Comparison of ENCODE assay signal across 19 cellular contexts in the genomic region with DNA sequence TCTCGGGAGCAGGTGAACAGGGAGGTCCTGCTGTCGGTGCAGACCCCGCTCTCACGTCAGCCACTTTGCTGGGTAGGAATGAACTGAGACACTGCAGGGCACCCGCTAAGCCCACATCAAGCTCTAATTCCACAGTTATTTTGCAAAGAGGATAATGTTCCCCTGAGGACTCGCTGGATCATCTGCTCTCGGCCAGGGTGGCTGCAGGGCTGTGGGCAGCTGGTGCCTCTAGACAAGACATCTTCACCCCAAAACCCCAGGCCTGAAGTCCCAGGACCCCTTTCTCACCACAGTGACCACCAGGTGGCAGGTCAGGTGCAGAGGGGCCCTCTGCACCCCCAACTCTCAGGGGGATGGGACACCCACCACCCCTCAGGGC.
DNase-seq lines count a peak whose midpoint lies in the region; ATAC-seq, FAIRE-seq and TF ChIP-seq lines count a peak whose summit lies in the region.
"Had no signal": no experiment of that assay in that cellular context is flagged by ENCODE, and none has a peak within 500 bp of the region (broad histone marks: within the 10 kb centered on the region; RNA-seq: fewer than 3 reads in every experiment).

No MANE protein-coding gene starts in this region.

- H2BK20ac ChIP-seq in H9 (ENCODE audit: low read depth, low read length, poor library complexity, severe bottlenecking) (no peak overlapping the region), H1 (ENCODE audit: low read length) (0 out of 2 replicates have a peak overlapping the region, but pooled peaks have one; percentile 86)

- H3K9me3 Mint-ChIP-seq in H9 (no peaks in the 10 kb centered on the region; a peak in 1 of 5 replicates), HFFc6 (peaks cover 13% of the 10 kb centered on the region)
- H3K9me3 Mint-ChIP-seq: CD8-positive, alpha-beta T cell had no signal

- H4K8ac ChIP-seq in H9 (replicated peaks; ENCODE audit: insufficient read length, low read depth, low read length) (no peak overlapping the region), H1 (ENCODE audit: extremely low read depth, insufficient read depth, low read length) (no peak overlapping the region)

- ATAC-seq in GM18873 (IDR thresholded peaks at IDR 0.05; ENCODE audit: low FRiP score, unreplicated experiment): no peak
- ATAC-seq: CD8-positive, alpha-beta T cell had no signal

- H3K79me2 ChIP-seq in H9 (ENCODE audit: insufficient read depth, low read length): no peaks in the 10 kb centered on the region
- no peaks in the 10 kb centered on the region for H3K79me2 ChIP-seq in H1 (ENCODE audit: control insufficient read depth in 1 of 2, insufficient read depth in 2 of 2, low read length in 2 of 2)
- H3K79me2 ChIP-seq in osteoblast (ENCODE audit: insufficient read depth, low read length): no peaks in the 10 kb centered on the region

- H2BK5ac ChIP-seq in H9 (ENCODE audit: insufficient read length, low read length): no peak overlapping the region
- H2BK5ac ChIP-seq in H1 (ENCODE audit: low read depth, low read length): no peak overlapping the region

- H4K91ac ChIP-seq in H9 (ENCODE audit: insufficient read length, low read depth, low read length) (no peak overlapping the region), H1 (replicated peaks; ENCODE audit: insufficient read length, low read length) (no peak overlapping the region)

- no peak for FAIRE-seq in H1 (lab: Jason Lieb, UNC)
- FAIRE-seq: GM19239, H54, HepG2 had no signal

- peaks cover 29 to 43% of the 10 kb centered on the region in 2 experiments for H3K4me1 Mint-ChIP-seq in H9
- H3K4me1 Mint-ChIP-seq in HFFc6 (ENCODE audit: low read depth): no peaks in the 10 kb centered on the region

- H2BK12ac ChIP-seq in H9 (ENCODE audit: insufficient read length, low read depth, low read length): no peak overlapping the region
- H2BK12ac ChIP-seq in H1 (ENCODE audit: low read depth, low read length): peak overlapping the region; percentile 75; the same call in 1 of the 2 replicates

- CTCF ChIA-PET in H1 (lab: Charles Lee; ENCODE audit: partially characterized antibody): interaction anchor here (0.6 to 9.5 kb wide), 26 partner anchors 9 to 258 kb away, joined by 3 to 74 read pairs (median 4); no protein-coding TSS in a partner anchor

- no peak overlapping the region for H3K18ac ChIP-seq in H9 (ENCODE audit: insufficient read length, low read depth, low read length)
- H3K18ac ChIP-seq in H1 (ENCODE audit: extremely low read depth, low read length): no peak overlapping the region; the same call in 1 of the 2 replicates

- H3K56ac ChIP-seq in H9 (ENCODE audit: insufficient read length, low read depth, low read length) (no peak overlapping the region), H1 (replicated peaks; ENCODE audit: insufficient read length, low read depth, low read length) (no peak overlapping the region)

- H3K36me3 Mint-ChIP-seq in H9 (ENCODE audit: insufficient read depth in 1 of 3, low read depth in 3 of 3) (no peaks in the 10 kb centered on the region), HFFc6 (ENCODE audit: low read depth) (no peaks in the 10 kb centered on the region)
- H3K36me3 Mint-ChIP-seq: CD8-positive, alpha-beta T cell had no signal

- H3K4me2 ChIP-seq in H9 (ENCODE audit: insufficient read depth, insufficient read length, low read length) (no peak overlapping the region), H1 (ENCODE audit: insufficient read depth in 1 of 2, low read depth in 2 of 2, low read length in 2 of 2) (no peak overlapping the region), osteoblast (ENCODE audit: insufficient read depth, low read length) (no peak overlapping the region)
- H3K4me2 ChIP-seq: PC-9 had no signal

- H3K4me3 ChIP-seq in H1 (ENCODE audit: extremely low read depth in 1 of 4, insufficient read depth in 2 of 4, low read depth in 3 of 4, low read length in 4 of 4) (no peak overlapping the region), osteoblast (ENCODE audit: insufficient read depth, low read length) (no peak overlapping the region)
- H3K4me3 ChIP-seq: BLaER1 treated with 17β-estradiol and CSF1 and Interleukin-3, amounts not matched to agents 10 nM and 100 nM; K562; MG63; PC-9 had no signal

- H3K36me3 ChIP-seq in H1 (ENCODE audit: control insufficient read depth in 2 of 4, insufficient read depth in 4 of 4, low read length in 3 of 4) (no peaks in the 10 kb centered on the region), osteoblast (ENCODE audit: insufficient read depth, low read length) (no peaks in the 10 kb centered on the region)
- H3K36me3 ChIP-seq: BLaER1 treated with 17β-estradiol and CSF1 and Interleukin-3, amounts not matched to agents 10 nM and 100 nM; MG63 had no signal

- TF ChIP-seq EP300 in H1 (IDR thresholded peaks at IDR 0.05; ENCODE audit: borderline replicate concordance in 1 of 2, low read depth in 2 of 2, low read length in 2 of 2): no peak

- H2BK120ac ChIP-seq in H9 (ENCODE audit: low read depth, low read length, poor library complexity, severe bottlenecking): no peak overlapping the region
- H2BK120ac ChIP-seq in H1 (replicated peaks; ENCODE audit: low read depth, low read length): no peak overlapping the region

- no peak overlapping the region for H2AK5ac ChIP-seq in H9 (ENCODE audit: insufficient read length, low read length)
- H2AK5ac ChIP-seq in H1 (ENCODE audit: low read depth, low read length): no peak overlapping the region

- no CpG with 5 or more reads among the region's 7 CpGs for WGBS in H9 (ENCODE audit: extremely low coverage, insufficient read length, low lambda C conversion rate)
- 81% methylated on average over 6 of the region's 7 CpGs; no CpG with 5 or more reads in 1 of the 2 experiments for WGBS in H1 (ENCODE audit: extremely low coverage in 1 of 2, insufficient coverage in 1 of 2, insufficient read length in 1 of 2, insufficient replicate concordance in 2 of 2, low coverage in 1 of 2, low lambda C conversion rate in 2 of 2, missing lambda C conversion rate in 1 of 2), 2 experiments

- H3K27me3 ChIP-seq in H9 (ENCODE audit: insufficient read depth, low read length) (no peaks in the 10 kb centered on the region), H1 (replicated peaks in 1 of 4; ENCODE audit: control insufficient read depth in 3 of 4, extremely low read depth in 1 of 4, insufficient read depth in 3 of 4, low read length in 3 of 4) (no peaks in the 10 kb centered on the region), osteoblast (ENCODE audit: insufficient read depth, low read length) (peaks cover 8% of the 10 kb centered on the region)
- H3K27me3 ChIP-seq: MG63 had no signal

- TF ChIP-seq RAD21 in H1 (IDR thresholded peaks at IDR 0.05 in 1 of 2, conservative IDR thresholded peaks at IDR 0.05 in 1 of 2; ENCODE audit: low read depth in 2 of 2, low read length in 2 of 2): peak; percentile 50 to 64

- no peaks in the 10 kb centered on the region for H3K9me3 ChIP-seq in H9 (ENCODE audit: control insufficient read depth, low read depth, low read length)
- H3K9me3 ChIP-seq in H1 (ENCODE audit: insufficient read depth in 2 of 2, low read depth in 1 of 2, low read length in 1 of 2): no peaks in the 10 kb centered on the region
- no peaks in the 10 kb centered on the region for H3K9me3 ChIP-seq in osteoblast (ENCODE audit: low read depth, low read length)
- H3K9me3 ChIP-seq: BLaER1 treated with 17β-estradiol and CSF1 and Interleukin-3, amounts not matched to agents 10 nM and 100 nM; MG63 had no signal

- H2AFZ ChIP-seq in H9 (ENCODE audit: low read length) (no peak overlapping the region), H1 (ENCODE audit: low read length) (no peak overlapping the region), osteoblast (ENCODE audit: low read length) (no peak overlapping the region)
- H2AFZ ChIP-seq: PC-9 had no signal

- TF ChIP-seq POLR2A in H1 (IDR thresholded peaks at IDR 0.05; ENCODE audit: control extremely low read depth in 1 of 2, low read depth in 2 of 2, low read length in 2 of 2): no peak

- TF ChIP-seq CTCF in H9 (conservative IDR thresholded peaks at IDR 0.05) (peak; percentile 39; the same call in 2 of the 3 replicates), H1 (IDR thresholded peaks at IDR 0.05; ENCODE audit: control extremely low read depth in 1 of 3, insufficient read depth in 1 of 3, low read depth in 1 of 3, low read length in 3 of 3) (peak in 2 of 3 experiments; percentile 57 to 73; a peak in 3 of 4 replicates), osteoblast (IDR thresholded peaks at IDR 0.05; ENCODE audit: extremely low read depth, low read depth, low read length) (no peak), HFFc6 (IDR thresholded peaks at IDR 0.05) (no peak)

- no peaks in the 10 kb centered on the region for H4K20me1 ChIP-seq in H9 (ENCODE audit: control insufficient read depth, insufficient read depth, insufficient read length)
- H4K20me1 ChIP-seq in H1 (replicated peaks in 1 of 2; ENCODE audit: control insufficient read depth in 1 of 2, insufficient read depth in 2 of 2, low read length in 2 of 2): no peaks in the 10 kb centered on the region
- no peaks in the 10 kb centered on the region for H4K20me1 ChIP-seq in osteoblast (ENCODE audit: insufficient read depth, low read length)

- H3K27me3 Mint-ChIP-seq in H9 (ENCODE audit: low read depth) (no peaks in the 10 kb centered on the region), HFFc6 (ENCODE audit: insufficient read depth) (peaks cover 13% of the 10 kb centered on the region)

- peak; percentile 75 for DNase-seq in D341Med (ENCODE audit: low spot score)
- no peak for DNase-seq in H9
- DNase-seq in H1 (ENCODE audit: low read depth in 1 of 2, low spot score in 2 of 2): no peak
- peak; percentile 84 for DNase-seq in osteoblast (ENCODE audit: insufficient read length, low spot score, missing footprints)
- no peak for DNase-seq in hippocampal formation (lab: John Stamatoyannopoulos, UW)
- DNase-seq in HFFc6: no peak
- DNase-seq: GDM1, NCI-H187 treated with DMSO at 0.1 percent for 48 hours, SHP77 treated with DMSO at 0.1 percent for 48 hours had no signal

- no peak overlapping the region for H3K23ac ChIP-seq in H9 (ENCODE audit: insufficient read length, low read depth, low read length)
- H3K23ac ChIP-seq in H1 (ENCODE audit: insufficient read length): no peak overlapping the region

- H3K4me3 Mint-ChIP-seq in H9: no peak overlapping the region; a peak in 1 of 5 replicates
- no peak overlapping the region for H3K4me3 Mint-ChIP-seq in HFFc6
- H3K4me3 Mint-ChIP-seq: CD8-positive, alpha-beta T cell had no signal

- H4K5ac ChIP-seq in H9 (ENCODE audit: insufficient read length, low read depth, low read length): no peak overlapping the region
- H4K5ac ChIP-seq in H1 (ENCODE audit: insufficient read length, low read depth, low read length): no peak overlapping the region

- H3K27ac Mint-ChIP-seq in H9: no peak overlapping the region
- no peak overlapping the region for H3K27ac Mint-ChIP-seq in HFFc6
- H3K27ac Mint-ChIP-seq: CD8-positive, alpha-beta T cell had no signal

- POLR2A ChIA-PET in H1 (lab: Charles Lee; ENCODE audit: partially characterized antibody): no interaction called here

- H3T11ph ChIP-seq in H9 (ENCODE audit: low read length): no peak overlapping the region

- H2BK15ac ChIP-seq in H9 (ENCODE audit: low read depth, low read length) (no peak overlapping the region), H1 (ENCODE audit: low read length) (peak overlapping the region; percentile 97; the same call in 1 of the 2 replicates)

- H3K23me2 ChIP-seq in H9 (ENCODE audit: insufficient read length, low read depth, low read length, poor library complexity, severe bottlenecking): no peaks in the 10 kb centered on the region
- no peaks in the 10 kb centered on the region for H3K23me2 ChIP-seq in H1 (ENCODE audit: low read depth, low read length)

- no peaks in the 10 kb centered on the region for H3K4me1 ChIP-seq in H9 (ENCODE audit: insufficient read depth, low read length)
- H3K4me1 ChIP-seq in H1 (replicated peaks in 1 of 4; ENCODE audit: control insufficient read depth in 3 of 4, insufficient read depth in 4 of 4, low read length in 3 of 4): peaks cover 2 to 25% (median 15%) of the 10 kb centered on the region in 4 experiments
- no peaks in the 10 kb centered on the region for H3K4me1 ChIP-seq in osteoblast (ENCODE audit: insufficient read depth, low read length)

- H3K79me1 ChIP-seq in H9 (ENCODE audit: insufficient read depth, low read depth, low read length, poor library complexity, severe bottlenecking): no peaks in the 10 kb centered on the region
- H3K79me1 ChIP-seq in H1 (ENCODE audit: low read depth, low read length): no peaks in the 10 kb centered on the region

- H3K9ac ChIP-seq in H9 (ENCODE audit: extremely low read depth, insufficient read length, low read length): no peak overlapping the region
- no peak overlapping the region for H3K9ac ChIP-seq in H1 (replicated peaks in 1 of 4; ENCODE audit: extremely low read depth in 1 of 4, low read depth in 3 of 4, low read length in 3 of 4)
- H3K9ac ChIP-seq: BLaER1 treated with 17β-estradiol and CSF1 and Interleukin-3, amounts not matched to agents 10 nM and 100 nM had no signal

- H3K27ac ChIP-seq in H9 (ENCODE audit: insufficient read length, low read depth, low read length) (no peak overlapping the region), H1 (ENCODE audit: low read depth, low read length) (no peak overlapping the region), osteoblast (ENCODE audit: low read depth, low read length) (no peak overlapping the region)
- H3K27ac ChIP-seq: BLaER1 treated with 17β-estradiol and CSF1 and Interleukin-3, amounts not matched to agents 10 nM and 100 nM; PC-9; SK-N-MC had no signal

- H3K4ac ChIP-seq in H9 (ENCODE audit: low read depth, low read length) (no peak overlapping the region), H1 (replicated peaks; ENCODE audit: insufficient read length, low read depth, low read length) (no peak overlapping the region)

- H3K14ac ChIP-seq in H9 (ENCODE audit: insufficient read depth, low read length): no peak overlapping the region
- no peak overlapping the region for H3K14ac ChIP-seq in H1 (ENCODE audit: insufficient read length)

Comparison
In these comparisons a context has a peak if more than half of its experiments do, and no peak if none do; other contexts are left out.
1. DNase-seq: peak in D341Med (single experiment) and osteoblast (single experiment); none in H9 (single experiment), H1 (0 of 2), hippocampal formation (0 of 2) and HFFc6 (single experiment).
2. CTCF ChIP-seq: peak in H9 (single experiment) and H1 (2 of 3); none in osteoblast (single experiment) and HFFc6 (single experiment).